ENCODE assay signal across 8 cellular contexts in the genomic region with DNA sequence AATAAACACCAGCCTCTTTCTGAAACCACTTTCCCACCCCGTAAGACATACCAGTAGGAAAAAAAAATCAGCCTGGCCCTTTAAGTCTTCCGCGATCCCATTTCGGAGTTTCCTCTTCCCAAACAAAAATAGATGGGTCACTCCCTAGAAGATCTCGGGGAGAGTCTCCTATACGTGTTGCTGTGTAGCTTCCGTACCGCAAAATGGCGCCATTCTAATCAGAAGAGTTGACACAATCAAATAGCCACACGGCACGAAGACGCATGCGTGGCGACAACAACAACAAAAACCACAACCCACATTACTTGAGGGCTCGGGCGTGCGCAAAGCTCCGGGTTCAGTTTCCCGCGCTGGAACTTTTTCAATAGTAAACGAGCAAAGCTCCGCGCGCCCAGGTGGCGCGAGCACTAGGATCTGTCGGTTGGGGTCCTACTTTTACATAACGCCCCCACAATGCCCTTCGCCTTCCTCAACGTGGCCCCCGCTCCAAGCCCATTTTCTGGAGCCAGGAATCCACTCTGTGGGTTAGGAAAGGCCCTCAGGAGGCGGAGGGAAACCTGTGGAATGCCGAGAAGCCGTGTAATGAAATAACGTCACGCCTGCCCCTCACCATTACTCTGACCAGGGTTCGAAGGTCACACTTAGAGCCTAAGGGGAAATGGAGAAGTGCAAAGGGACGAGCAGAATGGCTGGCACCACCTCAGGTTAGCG. TPM values are rescaled to one million over a fixed set of nuclear protein-coding genes. Genes with fewer than 3 reads are reported as not detected.
A peak's percentile ranks its signal among the peaks of the same experiment; 100 is the strongest.
DNase-seq lines count a peak whose midpoint lies in the region; ATAC-seq and TF ChIP-seq lines count a peak whose summit lies in the region.

Gene GPANK1, minus strand, starts transcription at position 208 of the 711 bp plus-strand sequence. CDS start 519 bp downstream, outside the sequence.

- DNase-seq in AG09319 (ENCODE audit: extremely low read depth, low read depth) (peak; percentile 85), LHCN-M2 (ENCODE audit: low read depth) (peak; percentile 97), RKO (ENCODE audit: low spot score) (peak; percentile 98)
- DNase-seq in activated T-cell treated with anti-CD3 and anti-CD28 coated beads, Interleukin-2, amount 50 U/mL, for 48 hours, result peak; percentile 91
- peak; percentile 92 for DNase-seq in stimulated activated CD8-positive, alpha-beta memory T cell treated with anti-CD3 and anti-CD28 coated beads, Interleukin-4, amount 100 ng/mL, for 48 hours

- peak; percentile 28 for ATAC-seq in GM19328 (IDR thresholded peaks at IDR 0.05; ENCODE audit: unreplicated experiment)

- peak within 1 kb of the TSS; percentile 95 to 98 for H3K4me3 ChIP-seq in esophagus (ENCODE audit: low read depth in 1 of 2, low read length in 2 of 2)
- H3K4me3 ChIP-seq in muscle layer of colon (ENCODE audit: low read depth in 1 of 2, low read length in 2 of 2), result peak within 1 kb of the TSS; percentile 55 to 96

- H3K9me3 ChIP-seq in esophagus (ENCODE audit: control insufficient read depth in 2 of 2, insufficient read depth in 1 of 2, low read depth in 1 of 2, low read length in 1 of 2), result no peaks in the 10 kb centered on the region
- no peaks in the 10 kb centered on the region for H3K9me3 ChIP-seq in muscle layer of colon (ENCODE audit: low read length)

- H3K4me1 ChIP-seq in esophagus (ENCODE audit: control insufficient read depth in 2 of 2, insufficient read depth in 2 of 2, low read length in 1 of 2), result peaks cover 5 to 15% of the 10 kb centered on the region in 2 donors
- peaks cover 45% of the 10 kb centered on the region for H3K4me1 ChIP-seq in muscle layer of colon (ENCODE audit: insufficient read depth, low read length)

- no peaks in the 10 kb centered on the region for H3K27me3 ChIP-seq in esophagus (ENCODE audit: control insufficient read depth in 1 of 2, insufficient read depth in 2 of 2, low read length in 2 of 2)
- no peaks in the 10 kb centered on the region for H3K27me3 ChIP-seq in muscle layer of colon (ENCODE audit: control insufficient read depth in 1 of 2, insufficient read depth in 2 of 2, low read length in 2 of 2)

- H3K27ac ChIP-seq in esophagus (ENCODE audit: low read depth in 2 of 2, low read length in 1 of 2), result peak within 1 kb of the TSS; percentile 99 to 100
- H3K27ac ChIP-seq in muscle layer of colon (ENCODE audit: low read depth, low read length), result peak within 1 kb of the TSS; percentile 95

- 0% methylated on average over 39 of the region's 39 CpGs for WGBS in esophagus, 2 donors

- H3K36me3 ChIP-seq in esophagus (ENCODE audit: control insufficient read depth in 2 of 2, insufficient read depth in 2 of 2, low read length in 1 of 2), result peaks cover 19 to 28% of the 10 kb centered on the region in 2 donors
- peaks cover 50% of the 10 kb centered on the region for H3K36me3 ChIP-seq in muscle layer of colon (ENCODE audit: insufficient read depth, low read length)

- H3K9ac ChIP-seq in muscle layer of colon (ENCODE audit: low read length), result peak within 1 kb of the TSS; percentile 68

- TF ChIP-seq CTCF in AG09319 (IDR thresholded peaks at IDR 0.05; ENCODE audit: low read depth, low read length), result no peak

RNA-seq across cellular contexts. Expression of gene GPANK1, which starts in this region (rescaled TPM):
- total RNA-seq in LHCN-M2 (2014; rRNA removed), result 28.5 and 31.2 TPM in 2 replicates
- 18.4 TPM for polyA plus RNA-seq in LHCN-M2 (2012)
- polyA plus RNA-seq in esophagus, result 10 to 100 TPM; 10.2 to 10.4 TPM

Comparison
In these comparisons a context has a peak if more than half of its experiments do, and no peak if none do; other contexts are left out.
1. Peak in every context shown above with its lines: DNase-seq, ATAC-seq, H3K4me3 ChIP-seq and H3K27ac ChIP-seq.